In genomic region chr3:87969620-87970019, GRCh38 we compare ENCODE assay signal across 23 cellular contexts.
"Had no signal": no experiment of that assay in that cellular context is flagged by ENCODE, and none has a peak within 500 bp of the region (broad histone marks: within the 10 kb centered on the region; RNA-seq: fewer than 3 reads in every experiment).

No MANE protein-coding gene starts in this region.

- H3K4me3 ChIP-seq: left ventricle myocardium inferior, lung, ovary, right atrium auricular region, skin epidermis, spleen, stomach, testis, thyroid gland, upper lobe of right lung had no signal

- H3K4me1 Mint-ChIP-seq: immature natural killer cell; naive B cell; natural killer cell; stimulated activated naive B cell treated with anti-CD40 and anti-IgM and Interleukin-4, amounts not matched to agents 10 μg/mL and 1 μg/mL and 100 μg/mL, for 72 hours had no signal

- H3K4me1 ChIP-seq: left ventricle myocardium inferior, right atrium auricular region, spleen, stomach, testis, thyroid gland, upper lobe of right lung had no signal

- H3K27ac Mint-ChIP-seq: immature natural killer cell; naive B cell; natural killer cell; progenitor cell of endocrine pancreas; stimulated activated naive B cell treated with anti-CD40 and anti-IgM and Interleukin-4, amounts not matched to agents 10 μg/mL and 1 μg/mL and 100 μg/mL, for 72 hours had no signal

- H3K4me3 Mint-ChIP-seq: immature natural killer cell; naive B cell; natural killer cell; stimulated activated naive B cell treated with anti-CD40 and anti-IgM and Interleukin-4, amounts not matched to agents 10 μg/mL and 1 μg/mL and 100 μg/mL, for 72 hours had no signal

- H3K27me3 Mint-ChIP-seq: naive B cell; progenitor cell of endocrine pancreas; stimulated activated naive B cell treated with anti-CD40 and anti-IgM and Interleukin-4, amounts not matched to agents 10 μg/mL and 1 μg/mL and 100 μg/mL, for 72 hours had no signal

- H3K9me3 Mint-ChIP-seq: natural killer cell; stimulated activated naive B cell treated with anti-CD40 and anti-IgM and Interleukin-4, amounts not matched to agents 10 μg/mL and 1 μg/mL and 100 μg/mL, for 72 hours had no signal

- H3K36me3 Mint-ChIP-seq: immature natural killer cell, naive B cell, natural killer cell had no signal

- DNase-seq: head of caudate nucleus; hypothalamus; immature natural killer cell; kidney; left ventricle myocardium inferior; mesendoderm; naive B cell; natural killer cell; ovary; spleen; stimulated activated CD4-positive, alpha-beta T cell treated with anti-CD3 and anti-CD28 coated beads, Interleukin-4, amount 100 ng/mL, for 24 hours; stimulated activated naive B cell treated with anti-CD40 and anti-IgM and Interleukin-4, amounts not matched to agents 10 μg/mL and 1 μg/mL and 100 μg/mL, for 72 hours; stimulated activated naive CD8-positive, alpha-beta T cell treated with anti-CD3 and anti-CD28 coated beads, Interleukin-15, Interleukin-2, amounts not matched to agents 100 U/mL and 50 U/mL, for 24 hours; stomach; testis; thyroid gland; trophoblast cell; upper lobe of right lung had no signal

- H3K27ac ChIP-seq: left ventricle myocardium inferior, ovary, right atrium auricular region, skin epidermis, spleen, stomach, testis, thyroid gland, upper lobe of right lung had no signal

- H3K36me3 ChIP-seq: left ventricle myocardium inferior, ovary, right atrium auricular region, spleen, stomach, thyroid gland, upper lobe of right lung had no signal

- H3K27me3 ChIP-seq: ovary, right atrium auricular region, spleen, stomach, testis, thyroid gland, upper lobe of right lung had no signal

- H3K9me3 ChIP-seq: left ventricle myocardium inferior, ovary, right atrium auricular region, stomach, testis, thyroid gland, upper lobe of right lung had no signal

- ATAC-seq: natural killer cell; sciatic nerve; stimulated activated naive B cell treated with anti-CD40 and anti-IgM and Interleukin-4, amounts not matched to agents 10 μg/mL and 1 μg/mL and 100 μg/mL, for 72 hours; stimulated activated naive CD8-positive, alpha-beta T cell treated with anti-CD3 and anti-CD28 coated beads, Interleukin-15, Interleukin-2, amounts not matched to agents 100 U/mL and 50 U/mL, for 24 hours; upper lobe of right lung had no signal
